Comparison of ENCODE assay signal across 12 cellular contexts in genomic region chr11:96257036-96257435, GRCh38.
DNase-seq lines count a peak whose midpoint lies in the region; ATAC-seq and TF ChIP-seq lines count a peak whose summit lies in the region.
"Had no signal": no experiment of that assay in that cellular context is flagged by ENCODE, and none has a peak within 500 bp of the region (broad histone marks: within the 10 kb centered on the region; RNA-seq: fewer than 3 reads in every experiment).

No MANE protein-coding gene starts in this region.

- H3K27me3 Mint-ChIP-seq in activated CD4-positive, alpha-beta T cell treated with anti-CD3 and anti-CD28 coated beads, Interleukin-2, amount 10 ng/mL, durations not matched to agents 7 days and 5 days, result no peaks in the 10 kb centered on the region
- H3K27me3 Mint-ChIP-seq in dendritic cell treated with granulocyte-macrophage colony-stimulating factor and Interleukin-4, amounts not matched to agents 40 ng/mL and 50 ng/mL, for 4 days, result no peaks in the 10 kb centered on the region

- H3K27ac Mint-ChIP-seq in activated CD4-positive, alpha-beta T cell treated with anti-CD3 and anti-CD28 coated beads, Interleukin-2, amount 10 ng/mL, durations not matched to agents 7 days and 5 days, result peak overlapping the region; percentile 96
- H3K27ac Mint-ChIP-seq in dendritic cell treated with granulocyte-macrophage colony-stimulating factor and Interleukin-4, amounts not matched to agents 40 ng/mL and 50 ng/mL, for 4 days, result peak overlapping the region; percentile 30
- H3K27ac Mint-ChIP-seq in stimulated activated effector memory CD8-positive, alpha-beta T cell treated with anti-CD3 and anti-CD28 coated beads, Interleukin-12 subunit alpha, Interleukin-12 subunit beta, amount 100 ng/mL, for 72 hours, result peak overlapping the region; percentile 93

- no peak for TF ChIP-seq CTCF in OCI-LY3 (IDR thresholded peaks at IDR 0.05; ENCODE audit: low read depth, low read length)

- CTCF ChIA-PET in activated CD4-positive, alpha-beta T cell treated with anti-CD3 and anti-CD28 coated beads, Interleukin-2, amount 10 ng/mL, durations not matched to agents 7 days and 5 days (lab: Charles Lee), result interaction anchor here (0.5 to 1.7 kb wide), 3 partner anchors 17 to 46 kb away, joined by 3 to 4 read pairs (median 3); no protein-coding TSS in a partner anchor

- peak overlapping the region; percentile 78; the same call in 1 of the 2 replicates for H3K27ac ChIP-seq in OCI-LY3 (ENCODE audit: low read length)
- H3K27ac ChIP-seq: parathyroid adenoma had no signal

- H3K9me3 ChIP-seq in OCI-LY3 (ENCODE audit: insufficient read depth, low read length), result no peaks in the 10 kb centered on the region
- H3K9me3 ChIP-seq: colonic mucosa had no signal

- H3K36me3 Mint-ChIP-seq in activated CD4-positive, alpha-beta T cell treated with anti-CD3 and anti-CD28 coated beads, Interleukin-2, amount 10 ng/mL, durations not matched to agents 7 days and 5 days (ENCODE audit: low read depth), result peaks cover 57% of the 10 kb centered on the region
- no peaks in the 10 kb centered on the region for H3K36me3 Mint-ChIP-seq in dendritic cell treated with granulocyte-macrophage colony-stimulating factor and Interleukin-4, amounts not matched to agents 40 ng/mL and 50 ng/mL, for 4 days (ENCODE audit: low read depth)
- H3K36me3 Mint-ChIP-seq in stimulated activated effector memory CD8-positive, alpha-beta T cell treated with anti-CD3 and anti-CD28 coated beads, Interleukin-12 subunit alpha, Interleukin-12 subunit beta, amount 100 ng/mL, for 72 hours, result peaks cover 13% of the 10 kb centered on the region

- peak overlapping the region; percentile 72 for H3K4me3 Mint-ChIP-seq in activated CD4-positive, alpha-beta T cell treated with anti-CD3 and anti-CD28 coated beads, Interleukin-2, amount 10 ng/mL, durations not matched to agents 7 days and 5 days
- no peak overlapping the region for H3K4me3 Mint-ChIP-seq in dendritic cell treated with granulocyte-macrophage colony-stimulating factor and Interleukin-4, amounts not matched to agents 40 ng/mL and 50 ng/mL, for 4 days
- peak overlapping the region; percentile 56 for H3K4me3 Mint-ChIP-seq in stimulated activated effector memory CD8-positive, alpha-beta T cell treated with anti-CD3 and anti-CD28 coated beads, Interleukin-12 subunit alpha, Interleukin-12 subunit beta, amount 100 ng/mL, for 72 hours

- H3K4me2 ChIP-seq in OCI-LY3 (ENCODE audit: low read length), result peak overlapping the region; percentile 79

- H3K4me3 ChIP-seq in OCI-LY3 (ENCODE audit: low read length), result 0 out of 2 replicates have a peak overlapping the region, but pooled peaks have one; percentile 10
- H3K4me3 ChIP-seq: colonic mucosa had no signal

- DNase-seq in activated CD4-positive, alpha-beta T cell treated with anti-CD3 and anti-CD28 coated beads, Interleukin-2, amount 10 ng/mL, durations not matched to agents 7 days and 5 days, result no peak
- DNase-seq in activated CD4-positive, alpha-beta T cell treated with anti-CD3 and anti-CD28 coated beads, Interleukin-2, amount 50 U/mL, for 4 hours, result no peak
- no peak for DNase-seq in stimulated activated effector memory CD8-positive, alpha-beta T cell treated with anti-CD3 and anti-CD28 coated beads, Interleukin-12 subunit alpha, Interleukin-12 subunit beta, amount 100 ng/mL, for 72 hours (ENCODE audit: low spot score in 2 of 2)
- DNase-seq in HT-29 (ENCODE audit: low spot score) (no peak), kidney glomerular epithelial cell (lab: John Stamatoyannopoulos, UW) (no peak)
- DNase-seq: colonic mucosa, NCI-H1694 treated with DMSO at 0.1 percent for 48 hours, T-helper 9 cell had no signal

- peaks cover 90% of the 10 kb centered on the region for H3K4me1 Mint-ChIP-seq in activated CD4-positive, alpha-beta T cell treated with anti-CD3 and anti-CD28 coated beads, Interleukin-2, amount 10 ng/mL, durations not matched to agents 7 days and 5 days
- peaks cover 62% of the 10 kb centered on the region for H3K4me1 Mint-ChIP-seq in dendritic cell treated with granulocyte-macrophage colony-stimulating factor and Interleukin-4, amounts not matched to agents 40 ng/mL and 50 ng/mL, for 4 days (ENCODE audit: low read depth)
- peaks cover 78% of the 10 kb centered on the region for H3K4me1 Mint-ChIP-seq in stimulated activated effector memory CD8-positive, alpha-beta T cell treated with anti-CD3 and anti-CD28 coated beads, Interleukin-12 subunit alpha, Interleukin-12 subunit beta, amount 100 ng/mL, for 72 hours

- H3K9me3 Mint-ChIP-seq in activated CD4-positive, alpha-beta T cell treated with anti-CD3 and anti-CD28 coated beads, Interleukin-2, amount 10 ng/mL, durations not matched to agents 7 days and 5 days, result peaks cover 5% of the 10 kb centered on the region
- no peaks in the 10 kb centered on the region for H3K9me3 Mint-ChIP-seq in dendritic cell treated with granulocyte-macrophage colony-stimulating factor and Interleukin-4, amounts not matched to agents 40 ng/mL and 50 ng/mL, for 4 days
- H3K9me3 Mint-ChIP-seq in stimulated activated effector memory CD8-positive, alpha-beta T cell treated with anti-CD3 and anti-CD28 coated beads, Interleukin-12 subunit alpha, Interleukin-12 subunit beta, amount 100 ng/mL, for 72 hours, result no peaks in the 10 kb centered on the region

- H3K36me3 ChIP-seq in OCI-LY3 (replicated peaks; ENCODE audit: low read depth, low read length), result no peaks in the 10 kb centered on the region
- H3K36me3 ChIP-seq: colonic mucosa had no signal

- intact Hi-C loops in dendritic cell treated with granulocyte-macrophage colony-stimulating factor and Interleukin-4, amounts not matched to agents 40 ng/mL and 50 ng/mL, for 4 days (cut with micrococcal nuclease), result no loop called here

- H3K27me3 ChIP-seq in OCI-LY3 (ENCODE audit: low read depth, low read length), result no peaks in the 10 kb centered on the region
- H3K27me3 ChIP-seq: colonic mucosa had no signal

- H2AFZ ChIP-seq in OCI-LY3 (ENCODE audit: low read depth, low read length), result no peak overlapping the region
- H2AFZ ChIP-seq: parathyroid adenoma had no signal

- H3K79me2 ChIP-seq in OCI-LY3 (ENCODE audit: low read length), result peaks cover 33% of the 10 kb centered on the region; the same call in 1 of the 2 replicates

- peaks cover 72% of the 10 kb centered on the region for H3K4me1 ChIP-seq in OCI-LY3 (ENCODE audit: low read length)

- no peaks in the 10 kb centered on the region for H4K20me1 ChIP-seq in OCI-LY3 (ENCODE audit: insufficient read depth, low read length)

- POLR2A ChIA-PET in activated CD4-positive, alpha-beta T cell treated with anti-CD3 and anti-CD28 coated beads, Interleukin-2, amount 10 ng/mL, durations not matched to agents 7 days and 5 days (lab: Charles Lee), result no interaction called here

- H3K9ac ChIP-seq in OCI-LY3 (ENCODE audit: low read length), result no peak overlapping the region
- H3K9ac ChIP-seq: parathyroid adenoma had no signal

- ATAC-seq in stimulated activated effector memory CD8-positive, alpha-beta T cell treated with anti-CD3 and anti-CD28 coated beads, Interleukin-12 subunit alpha, Interleukin-12 subunit beta, amount 100 ng/mL, for 72 hours, result no peak
- ATAC-seq in HG02798 (IDR thresholded peaks at IDR 0.05; ENCODE audit: poor library complexity, unreplicated experiment), result no peak

Comparison
In these comparisons a context has a peak if more than half of its experiments do, and no peak if none do; other contexts are left out.
1. H3K27ac Mint-ChIP-seq: peak in every context shown above with its lines; median percentile 96 in activated CD4-positive, alpha-beta T cell treated with anti-CD3 and anti-CD28 coated beads, Interleukin-2, amount 10 ng/mL, durations not matched to agents 7 days and 5 days; 93 in stimulated activated effector memory CD8-positive, alpha-beta T cell treated with anti-CD3 and anti-CD28 coated beads, Interleukin-12 subunit alpha, Interleukin-12 subunit beta, amount 100 ng/mL, for 72 hours; 30 in dendritic cell treated with granulocyte-macrophage colony-stimulating factor and Interleukin-4, amounts not matched to agents 40 ng/mL and 50 ng/mL, for 4 days.